Comparison of ENCODE assay signal across 1 cellular context in the genomic region with DNA sequence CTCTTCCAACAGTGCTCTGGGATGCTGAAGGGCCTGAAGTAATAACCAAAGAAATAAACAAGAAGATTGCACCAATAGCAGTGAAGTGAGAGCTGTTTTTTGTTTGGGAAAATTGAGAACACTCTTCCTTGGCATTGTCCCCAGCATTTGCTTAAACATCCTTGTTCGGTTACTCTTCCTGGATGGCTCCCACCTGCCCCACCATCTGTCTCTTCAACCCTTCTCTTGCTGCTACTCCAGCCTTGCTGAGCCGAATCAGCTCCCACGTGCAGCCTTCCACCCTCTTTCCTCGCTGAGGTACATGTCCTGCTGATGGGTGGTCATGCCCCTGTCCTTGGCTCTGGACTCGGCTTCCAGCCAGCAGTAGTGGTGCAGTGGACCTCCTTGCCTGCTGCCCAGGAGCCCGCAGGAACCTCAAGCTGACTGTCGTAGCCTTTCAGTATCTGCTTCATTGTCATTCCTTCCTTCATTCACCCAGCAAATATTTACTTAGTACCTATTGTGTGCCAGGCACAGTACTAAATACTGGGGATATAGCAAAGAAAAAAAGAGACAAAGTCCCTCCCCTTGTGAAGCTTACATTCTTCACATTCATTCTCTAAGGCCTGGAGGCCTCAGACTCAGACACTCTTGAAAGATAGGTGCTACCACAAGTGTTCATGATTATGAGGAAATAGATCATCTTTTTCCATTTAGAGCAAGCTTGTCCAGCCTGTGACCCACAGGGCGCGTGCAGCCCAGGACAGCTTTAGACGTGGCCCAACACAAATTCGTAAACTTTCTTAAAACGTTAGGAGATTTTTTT.
TF ChIP-seq lines count a peak whose summit lies in the region.

No MANE protein-coding gene starts in this region.

TF ChIP-seq in HepG2, 621 proteins besides CTCF, POLR2A, EP300 and RAD21:
- TF ChIP-seq HCFC1 (IDR thresholded peaks at IDR 0.05; ENCODE audit: low read depth, low read length) (no peak), SOX13 (IDR thresholded peaks at IDR 0.05) (no peak), SOX13 (CRISPR knock-in tag; conservative IDR thresholded peaks at IDR 0.05 in 1 of 2, IDR thresholded peaks at IDR 0.05 in 1 of 2) (peak in 1 of 2 experiments; percentile 60; a peak in 1 of 4 replicates)
